Comparison of ENCODE assay signal across 2 cellular contexts in genomic region chr4:10105421-10105820, GRCh38.
TF ChIP-seq lines count a peak whose summit lies in the region.

No MANE protein-coding gene starts in this region.

TF ChIP-seq in A549, 52 proteins besides CTCF, POLR2A, EP300 and RAD21 (continued from another document):
- TF ChIP-seq E2F6 (IDR thresholded peaks at IDR 0.05; ENCODE audit: borderline replicate concordance, low read depth) (no peak), SREBF2 (IDR thresholded peaks at IDR 0.05) (no peak), HOXB13 (CRISPR knock-in tag; IDR thresholded peaks at IDR 0.05; ENCODE audit: low read depth) (no peak), CBX8 (IDR thresholded peaks at IDR 0.05) (no peak), HOXB5 (CRISPR knock-in tag; IDR thresholded peaks at IDR 0.05) (no peak), FOXS1 (CRISPR knock-in tag; IDR thresholded peaks at IDR 0.05) (no peak), PHF8 (IDR thresholded peaks at IDR 0.05; ENCODE audit: borderline replicate concordance, low read depth) (no peak), ZC3H11A (IDR thresholded peaks at IDR 0.05) (no peak), ZNF302 (CRISPR knock-in tag; IDR thresholded peaks at IDR 0.05) (no peak), PBX3 (IDR thresholded peaks at IDR 0.05) (no peak), TP53 (CRISPR knock-in tag; IDR thresholded peaks at IDR 0.05) (no peak), MAX (IDR thresholded peaks at IDR 0.05) (no peak), USF2 (IDR thresholded peaks at IDR 0.05) (no peak)
TF ChIP-seq in A549: peak in this region for 0.

TF ChIP-seq in IMR-90, 13 proteins besides CTCF, POLR2A, EP300 and RAD21 (continued from another document):
- no peak for TF ChIP-seq RFX5 (IDR thresholded peaks at IDR 0.05; ENCODE audit: low read depth, low read length)
- TF ChIP-seq RCOR1 (IDR thresholded peaks at IDR 0.05; ENCODE audit: insufficient replicate concordance, low read length): no peak
